ENCODE assay signal across 11 cellular contexts in the genomic region with DNA sequence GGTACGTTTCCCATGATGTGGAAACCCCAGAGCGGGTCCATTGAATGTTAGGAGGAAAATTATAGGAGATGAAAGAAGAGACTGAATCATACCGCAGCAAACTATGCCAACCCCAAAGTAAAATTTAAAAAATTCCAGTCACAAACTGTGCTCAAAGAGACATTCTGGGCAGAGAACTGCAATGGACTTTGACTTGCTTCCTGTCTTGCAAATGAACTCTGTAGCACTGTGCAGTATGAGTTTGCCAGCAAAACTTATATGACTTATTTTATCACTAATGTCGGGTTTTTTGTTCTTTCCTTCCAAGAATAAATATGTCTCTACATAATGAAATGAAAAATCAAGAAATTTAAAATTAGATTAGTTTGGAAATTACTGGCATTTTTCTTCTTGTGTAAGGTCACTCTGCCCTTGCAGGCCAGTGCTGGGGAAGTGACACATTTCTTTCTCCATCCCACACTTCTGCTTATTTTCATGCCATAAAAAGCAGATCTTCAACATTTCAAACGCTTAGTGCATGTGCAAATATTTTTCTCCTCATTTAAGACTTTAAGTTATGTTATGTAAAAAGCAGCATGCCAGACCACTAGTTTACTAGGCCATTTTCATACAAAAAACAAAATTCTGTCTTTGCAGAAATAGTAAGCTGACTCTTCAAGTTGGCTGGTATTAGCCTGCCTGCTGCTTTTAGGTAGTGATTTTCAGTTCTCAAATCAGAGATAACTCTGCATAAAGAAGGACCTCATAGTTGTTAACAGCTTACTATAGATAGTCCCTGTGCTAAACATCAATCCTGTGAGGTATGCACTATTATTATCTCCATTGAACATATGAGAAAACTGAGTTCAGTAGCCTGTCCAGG. TPM values are rescaled to one million over a fixed set of nuclear protein-coding genes. Genes with fewer than 3 reads are reported as not detected.
DNase-seq lines count a peak whose midpoint lies in the region; ATAC-seq, FAIRE-seq and TF ChIP-seq lines count a peak whose summit lies in the region.
"Had no signal": no experiment of that assay in that cellular context is flagged by ENCODE, and none has a peak within 500 bp of the region (broad histone marks: within the 10 kb centered on the region; RNA-seq: fewer than 3 reads in every experiment).

No MANE protein-coding gene starts in this region.

- CTCF ChIA-PET in naive thymus-derived CD4-positive, alpha-beta T cell (lab: Charles Lee), result no interaction called here

- H3K27ac ChIP-seq in naive thymus-derived CD4-positive, alpha-beta T cell (ENCODE audit: low read depth, low read length), result no peak overlapping the region
- peak overlapping the region in 1 of 4 donors; percentile 29 for H3K27ac ChIP-seq in body of pancreas
- H3K27ac ChIP-seq: esophagus muscularis mucosa had no signal

- H3K4me1 ChIP-seq in naive thymus-derived CD4-positive, alpha-beta T cell (ENCODE audit: control insufficient read depth in 2 of 2, insufficient read depth in 2 of 2, low read length in 2 of 2), result no peaks in the 10 kb centered on the region
- H3K4me1 ChIP-seq in body of pancreas, result no peaks in the 10 kb centered on the region
- H3K4me1 ChIP-seq: Caco-2, esophagus muscularis mucosa had no signal

- peak; percentile 71 for FAIRE-seq in GM18507 (lab: Jason Lieb, UNC)

- no peaks in the 10 kb centered on the region for H3K36me3 ChIP-seq in naive thymus-derived CD4-positive, alpha-beta T cell (ENCODE audit: control insufficient read depth in 2 of 3, insufficient read depth in 3 of 3, low read length in 3 of 3)
- H3K36me3 ChIP-seq in body of pancreas (replicated peaks in 1 of 2; ENCODE audit: insufficient read depth in 1 of 2, low read depth in 2 of 2), result no peaks in the 10 kb centered on the region
- H3K36me3 ChIP-seq: esophagus muscularis mucosa had no signal

- H3K4me3 Mint-ChIP-seq in naive thymus-derived CD4-positive, alpha-beta T cell, result no peak overlapping the region
- no peak overlapping the region for H3K4me3 Mint-ChIP-seq in activated T-helper 2 cell treated with anti-CD3 and anti-CD28 coated beads, Interferon-gamma antibody, Interleukin-2, Interleukin-4, amounts not matched to agents 10 μg/mL and 5 μg/mL and 100 μg/mL, durations not matched to agents 14 hours and 24 hours and 36 hours (ENCODE audit: low read depth)

- H3K27me3 Mint-ChIP-seq in naive thymus-derived CD4-positive, alpha-beta T cell, result peaks cover 0 to 17% (median 0%) of the 10 kb centered on the region in 5 donors
- H3K27me3 Mint-ChIP-seq in activated T-helper 2 cell treated with anti-CD3 and anti-CD28 coated beads, Interferon-gamma antibody, Interleukin-2, Interleukin-4, amounts not matched to agents 10 μg/mL and 5 μg/mL and 100 μg/mL, durations not matched to agents 14 hours and 24 hours and 36 hours (ENCODE audit: low read depth), result peaks cover 19% of the 10 kb centered on the region

- no peak overlapping the region for H3K27ac Mint-ChIP-seq in naive thymus-derived CD4-positive, alpha-beta T cell
- no peak overlapping the region for H3K27ac Mint-ChIP-seq in activated T-helper 2 cell treated with anti-CD3 and anti-CD28 coated beads, Interferon-gamma antibody, Interleukin-2, Interleukin-4, amounts not matched to agents 10 μg/mL and 5 μg/mL and 100 μg/mL, durations not matched to agents 14 hours and 24 hours and 36 hours

- intact Hi-C loops in naive thymus-derived CD4-positive, alpha-beta T cell (cut with micrococcal nuclease), result no loop called here
- intact Hi-C loops in body of pancreas (cut with DNase I), result no loop called here
- intact Hi-C loops in activated T-helper 2 cell treated with anti-CD3 and anti-CD28 coated beads, Interferon-gamma antibody, Interleukin-2, Interleukin-4, amounts not matched to agents 10 μg/mL and 5 μg/mL and 100 μg/mL, durations not matched to agents 14 hours and 24 hours and 36 hours (cut with micrococcal nuclease), result no loop called here

- no peak for TF ChIP-seq POLR2A in body of pancreas (IDR thresholded peaks at IDR 0.05)

- WGBS in body of pancreas, 2 donors, result 55% methylated on average over 5 of the region's 5 CpGs

- H3K9me3 ChIP-seq in naive thymus-derived CD4-positive, alpha-beta T cell (ENCODE audit: control insufficient read depth in 2 of 3, low read length in 3 of 3), result no peaks in the 10 kb centered on the region
- H3K9me3 ChIP-seq in body of pancreas, result no peaks in the 10 kb centered on the region
- H3K9me3 ChIP-seq: Caco-2, esophagus muscularis mucosa had no signal

- H3K36me3 Mint-ChIP-seq in naive thymus-derived CD4-positive, alpha-beta T cell, result peaks cover 0 to 4% (median 0%) of the 10 kb centered on the region in 5 donors
- H3K36me3 Mint-ChIP-seq in activated T-helper 2 cell treated with anti-CD3 and anti-CD28 coated beads, Interferon-gamma antibody, Interleukin-2, Interleukin-4, amounts not matched to agents 10 μg/mL and 5 μg/mL and 100 μg/mL, durations not matched to agents 14 hours and 24 hours and 36 hours (ENCODE audit: low read depth), result no peaks in the 10 kb centered on the region

- POLR2A ChIA-PET in naive thymus-derived CD4-positive, alpha-beta T cell (lab: Charles Lee), result no interaction called here

- DNase-seq in GM18507 (ENCODE audit: extremely low spot score, insufficient read length, low read depth), result no peak
- DNase-seq in SKM-1 (lab: John Stamatoyannopoulos, UW; ENCODE audit: unreplicated experiment), result peak; percentile 67
- DNase-seq in naive thymus-derived CD4-positive, alpha-beta T cell, result no peak
- DNase-seq in body of pancreas, result no peak
- no peak for DNase-seq in activated CD4-positive, alpha-beta T cell treated with anti-CD3 and anti-CD28 coated beads for 48 hours
- DNase-seq in activated T-helper 2 cell treated with anti-CD3 and anti-CD28 coated beads, Interferon-gamma antibody, Interleukin-2, Interleukin-4, amounts not matched to agents 10 μg/mL and 5 μg/mL and 100 μg/mL, durations not matched to agents 14 hours and 24 hours and 36 hours (ENCODE audit: low spot score), result no peak
- DNase-seq in D341Med (ENCODE audit: low spot score), result no peak
- DNase-seq: Caco-2, NCI-H1694 treated with DMSO at 0.1 percent for 48 hours had no signal

- H3K4me3 ChIP-seq in naive thymus-derived CD4-positive, alpha-beta T cell (ENCODE audit: low read length), result no peak overlapping the region
- H3K4me3 ChIP-seq in body of pancreas, result no peak overlapping the region
- H3K4me3 ChIP-seq: esophagus muscularis mucosa had no signal

- H3K4me1 Mint-ChIP-seq in naive thymus-derived CD4-positive, alpha-beta T cell, result peaks cover 0 to 8% (median 3%) of the 10 kb centered on the region in 7 donors
- peaks cover 9% of the 10 kb centered on the region for H3K4me1 Mint-ChIP-seq in activated T-helper 2 cell treated with anti-CD3 and anti-CD28 coated beads, Interferon-gamma antibody, Interleukin-2, Interleukin-4, amounts not matched to agents 10 μg/mL and 5 μg/mL and 100 μg/mL, durations not matched to agents 14 hours and 24 hours and 36 hours (ENCODE audit: low read depth)

- no peak for TF ChIP-seq CTCF in body of pancreas (IDR thresholded peaks at IDR 0.05)

- no peaks in the 10 kb centered on the region for H3K27me3 ChIP-seq in naive thymus-derived CD4-positive, alpha-beta T cell (ENCODE audit: control insufficient read depth in 2 of 2, insufficient read depth in 2 of 2, low read length in 2 of 2)
- H3K27me3 ChIP-seq in body of pancreas, result no peaks in the 10 kb centered on the region
- H3K27me3 ChIP-seq: esophagus muscularis mucosa had no signal

- peaks cover 0 to 8% (median 0%) of the 10 kb centered on the region in 11 donors for H3K9me3 Mint-ChIP-seq in naive thymus-derived CD4-positive, alpha-beta T cell
- H3K9me3 Mint-ChIP-seq in activated T-helper 2 cell treated with anti-CD3 and anti-CD28 coated beads, Interferon-gamma antibody, Interleukin-2, Interleukin-4, amounts not matched to agents 10 μg/mL and 5 μg/mL and 100 μg/mL, durations not matched to agents 14 hours and 24 hours and 36 hours, result peaks cover 3% of the 10 kb centered on the region

- ATAC-seq in HG02870 (IDR thresholded peaks at IDR 0.05; ENCODE audit: unreplicated experiment) (peak; percentile 60), body of pancreas (no peak)
- ATAC-seq in naive thymus-derived CD4-positive, alpha-beta T cell, result peak; percentile 71

RNA-seq across cellular contexts. Expression of a gene that starts 32.2 kb away (rescaled TPM):
- total RNA-seq in naive thymus-derived CD4-positive, alpha-beta T cell, result 100 to 1,000 TPM in 1 of 5 experiments, 10 to 100 TPM in 4; 56.0 to 158 (median 76.2) TPM
- polyA plus RNA-seq in naive thymus-derived CD4-positive, alpha-beta T cell, result 100 to 1,000 TPM in 1 of 2 donors, 10 to 100 TPM in 1; 85.2 to 100 TPM
- total RNA-seq in body of pancreas, result 10 to 100 TPM; 77.1 to 97.5 TPM
- 193 and 197 TPM in 2 replicates for total RNA-seq in activated T-helper 2 cell treated with anti-CD3 and anti-CD28 coated beads, Interferon-gamma antibody, Interleukin-2, Interleukin-4, amounts not matched to agents 10 μg/mL and 5 μg/mL and 100 μg/mL, durations not matched to agents 14 hours and 24 hours and 36 hours
